18 cellular contexts compared by ENCODE assay signal in genomic region chr3:45170071-45170470, GRCh38. TPM values are rescaled to one million over a fixed set of nuclear protein-coding genes. Genes with fewer than 3 reads are reported as not detected.
DNase-seq lines count a peak whose midpoint lies in the region; ATAC-seq, FAIRE-seq and TF ChIP-seq lines count a peak whose summit lies in the region.
"Had no signal": no experiment of that assay in that cellular context is flagged by ENCODE, and none has a peak within 500 bp of the region (broad histone marks: within the 10 kb centered on the region; RNA-seq: fewer than 3 reads in every experiment).

No MANE protein-coding gene starts in this region.

- H3K4me1 Mint-ChIP-seq in activated CD8-positive, alpha-beta T cell treated with anti-CD3 and anti-CD28 coated beads, Interleukin-2, amount 10 ng/mL, durations not matched to agents 7 days and 5 days (ENCODE audit: low read depth), result peaks cover 46% of the 10 kb centered on the region
- H3K4me1 Mint-ChIP-seq in activated CD8-positive, alpha-beta T cell treated with anti-CD3 and anti-CD28 coated beads for 36 hours (ENCODE audit: low read depth), result peaks cover 14% of the 10 kb centered on the region

- CTCF ChIA-PET in activated CD8-positive, alpha-beta T cell treated with anti-CD3 and anti-CD28 coated beads, Interleukin-2, amount 10 ng/mL, durations not matched to agents 7 days and 5 days (lab: Charles Lee), result interaction anchor here (1.4 kb wide), 1 partner anchor 129 kb away, joined by 3 read pairs; no protein-coding TSS in a partner anchor
- CTCF ChIA-PET in activated CD8-positive, alpha-beta T cell treated with anti-CD3 and anti-CD28 coated beads for 36 hours (lab: Charles Lee), result interaction anchor here (2.1 kb wide), 1 partner anchor 134 kb away, joined by 4 read pairs; no protein-coding TSS in a partner anchor

- peaks cover 6% of the 10 kb centered on the region for H3K27me3 Mint-ChIP-seq in activated CD8-positive, alpha-beta T cell treated with anti-CD3 and anti-CD28 coated beads, Interleukin-2, amount 10 ng/mL, durations not matched to agents 7 days and 5 days (ENCODE audit: low read depth)
- H3K27me3 Mint-ChIP-seq in activated CD8-positive, alpha-beta T cell treated with anti-CD3 and anti-CD28 coated beads for 36 hours, result peaks cover 2% of the 10 kb centered on the region

- peak overlapping the region; percentile 27 for H3K27ac Mint-ChIP-seq in activated CD8-positive, alpha-beta T cell treated with anti-CD3 and anti-CD28 coated beads, Interleukin-2, amount 10 ng/mL, durations not matched to agents 7 days and 5 days
- no peak overlapping the region for H3K27ac Mint-ChIP-seq in activated CD8-positive, alpha-beta T cell treated with anti-CD3 and anti-CD28 coated beads for 36 hours
- H3K27ac Mint-ChIP-seq: activated CD8-positive, alpha-beta memory T cell treated with anti-CD3 and anti-CD28 coated beads, Interleukin-2, amount 10 ng/mL, durations not matched to agents 7 days and 5 days had no signal

- no peak for FAIRE-seq in urothelium cell line (lab: Jason Lieb, UNC)
- FAIRE-seq: HepG2 had no signal

- POLR2A ChIA-PET in activated CD8-positive, alpha-beta T cell treated with anti-CD3 and anti-CD28 coated beads, Interleukin-2, amount 10 ng/mL, durations not matched to agents 7 days and 5 days (lab: Charles Lee), result no interaction called here
- POLR2A ChIA-PET in activated CD8-positive, alpha-beta T cell treated with anti-CD3 and anti-CD28 coated beads for 36 hours (lab: Charles Lee), result no interaction called here

- ATAC-seq in activated CD8-positive, alpha-beta T cell treated with anti-CD3 and anti-CD28 coated beads, Interleukin-2, amount 10 ng/mL, durations not matched to agents 7 days and 5 days, result no peak
- no peak for ATAC-seq in activated CD8-positive, alpha-beta T cell treated with anti-CD3 and anti-CD28 coated beads for 36 hours
- ATAC-seq in esophagus mucosa (peak; percentile 4), left lung (no peak)
- ATAC-seq: activated CD8-positive, alpha-beta memory T cell treated with anti-CD3 and anti-CD28 coated beads, Interleukin-2, amount 10 ng/mL, durations not matched to agents 7 days and 5 days; HepG2; SK-N-SH treated with all-trans-retinoic acid at 6 μM for 48 hours had no signal

- H3K4me3 Mint-ChIP-seq in activated CD8-positive, alpha-beta T cell treated with anti-CD3 and anti-CD28 coated beads, Interleukin-2, amount 10 ng/mL, durations not matched to agents 7 days and 5 days, result no peak overlapping the region
- no peak overlapping the region for H3K4me3 Mint-ChIP-seq in activated CD8-positive, alpha-beta T cell treated with anti-CD3 and anti-CD28 coated beads for 36 hours
- H3K4me3 Mint-ChIP-seq: activated CD8-positive, alpha-beta memory T cell treated with anti-CD3 and anti-CD28 coated beads, Interleukin-2, amount 10 ng/mL, durations not matched to agents 7 days and 5 days had no signal

- peaks cover 5% of the 10 kb centered on the region for H3K36me3 Mint-ChIP-seq in activated CD8-positive, alpha-beta T cell treated with anti-CD3 and anti-CD28 coated beads, Interleukin-2, amount 10 ng/mL, durations not matched to agents 7 days and 5 days (ENCODE audit: low read depth)
- H3K36me3 Mint-ChIP-seq in activated CD8-positive, alpha-beta T cell treated with anti-CD3 and anti-CD28 coated beads for 36 hours (ENCODE audit: low read depth), result no peaks in the 10 kb centered on the region

- H3K9me3 Mint-ChIP-seq in activated CD8-positive, alpha-beta T cell treated with anti-CD3 and anti-CD28 coated beads, Interleukin-2, amount 10 ng/mL, durations not matched to agents 7 days and 5 days (ENCODE audit: insufficient read depth), result no peaks in the 10 kb centered on the region
- peaks cover 1% of the 10 kb centered on the region for H3K9me3 Mint-ChIP-seq in activated CD8-positive, alpha-beta T cell treated with anti-CD3 and anti-CD28 coated beads for 36 hours

- intact Hi-C loops in activated CD8-positive, alpha-beta T cell treated with anti-CD3 and anti-CD28 coated beads for 36 hours (cut with micrococcal nuclease), result no loop called here
- intact Hi-C loops in left lung (cut with DNase I), result no loop called here

- no peak for TF ChIP-seq CTCF in activated CD8-positive, alpha-beta T cell treated with anti-CD3 and anti-CD28 coated beads for 36 hours (IDR thresholded peaks at IDR 0.05)
- no peak for TF ChIP-seq CTCF in left lung (IDR thresholded peaks at IDR 0.05)

- H3K36me3 ChIP-seq in left lung, result no peaks in the 10 kb centered on the region
- H3K36me3 ChIP-seq: tibial nerve, WERI-Rb-1 had no signal

- H3K27me3 ChIP-seq in left lung, result no peaks in the 10 kb centered on the region
- H3K27me3 ChIP-seq: tibial nerve had no signal

- peaks cover 9 to 16% of the 10 kb centered on the region in 2 donors for H3K4me1 ChIP-seq in left lung

- H3K27ac ChIP-seq in left lung, result no peak overlapping the region
- H3K27ac ChIP-seq: tibial nerve, WERI-Rb-1 had no signal

- DNase-seq in activated CD8-positive, alpha-beta T cell treated with anti-CD3 and anti-CD28 coated beads, Interleukin-2, amount 10 ng/mL, durations not matched to agents 7 days and 5 days, result no peak
- no peak for DNase-seq in activated CD8-positive, alpha-beta T cell treated with anti-CD3 and anti-CD28 coated beads for 36 hours
- DNase-seq in myocyte (ENCODE audit: low read depth) (peak; percentile 94), left lung (no peak), urothelium cell line (ENCODE audit: low spot score) (no peak), superior temporal gyrus (ENCODE audit: extremely low spot score) (no peak), NK-92 (lab: John Stamatoyannopoulos, UW; ENCODE audit: unreplicated experiment) (no peak)
- DNase-seq: activated CD8-positive, alpha-beta memory T cell treated with anti-CD3 and anti-CD28 coated beads, Interleukin-2, amount 10 ng/mL, durations not matched to agents 7 days and 5 days; activated naive CD4-positive, alpha-beta T cell; COR-L47; GF-D8; NCI-H1105; NCI-H2171 treated with DMSO at 0.1 percent for 48 hours; WERI-Rb-1 had no signal

- no peaks in the 10 kb centered on the region for H3K9me3 ChIP-seq in left lung
- H3K9me3 ChIP-seq: tibial nerve had no signal

- H3K4me3 ChIP-seq in left lung, result no peak overlapping the region
- H3K4me3 ChIP-seq: tibial nerve had no signal

RNA-seq across cellular contexts. Expression of gene CDCP1, which starts 23.9 kb away (rescaled TPM):
- 10 to 100 TPM; 16.4 to 17.7 TPM for total RNA-seq in activated CD8-positive, alpha-beta T cell treated with anti-CD3 and anti-CD28 coated beads, Interleukin-2, amount 10 ng/mL, durations not matched to agents 7 days and 5 days
- total RNA-seq in activated CD8-positive, alpha-beta T cell treated with anti-CD3 and anti-CD28 coated beads for 36 hours, result under 1 TPM; 0.32 to 0.36 TPM
- total RNA-seq in esophagus mucosa (85.6 TPM), myocyte (2.5 and 2.7 TPM in 2 replicates), left lung (10 to 100 TPM; 24.3 to 31.4 TPM)
- 0.34 TPM for polyA plus RNA-seq in myocyte (2012)

RNA-seq across cellular contexts. Expression of gene TMEM158, which starts 56.0 kb away (rescaled TPM):
- total RNA-seq in activated CD8-positive, alpha-beta T cell treated with anti-CD3 and anti-CD28 coated beads, Interleukin-2, amount 10 ng/mL, durations not matched to agents 7 days and 5 days, result under 1 TPM; 0.13 to 0.24 TPM
- total RNA-seq in activated CD8-positive, alpha-beta T cell treated with anti-CD3 and anti-CD28 coated beads for 36 hours, result not detected
- total RNA-seq in esophagus mucosa (3.5 TPM), myocyte (131 and 157 TPM in 2 replicates), left lung (1 to 10 TPM; 3.6 to 3.7 TPM)
- 28.7 TPM for polyA plus RNA-seq in myocyte (2012)
- polyA plus RNA-seq: HepG2 had no signal

Comparison
In these comparisons a context has a peak if more than half of its experiments do, and no peak if none do; other contexts are left out.
1. RNA of gene TMEM158, which starts 56.0 kb away (total RNA-seq): 131 to 157 TPM in myocyte; 3.6 to 3.7 TPM in left lung, 3.5 TPM in esophagus mucosa (single experiment), 0.13 to 0.24 TPM in activated CD8-positive, alpha-beta T cell treated with anti-CD3 and anti-CD28 coated beads, Interleukin-2, amount 10 ng/mL, durations not matched to agents 7 days and 5 days and not detected in activated CD8-positive, alpha-beta T cell treated with anti-CD3 and anti-CD28 coated beads for 36 hours; every median in the first group is over 10 times any median in the second.